ENCODE assay signal across 22 cellular contexts in the genomic region with DNA sequence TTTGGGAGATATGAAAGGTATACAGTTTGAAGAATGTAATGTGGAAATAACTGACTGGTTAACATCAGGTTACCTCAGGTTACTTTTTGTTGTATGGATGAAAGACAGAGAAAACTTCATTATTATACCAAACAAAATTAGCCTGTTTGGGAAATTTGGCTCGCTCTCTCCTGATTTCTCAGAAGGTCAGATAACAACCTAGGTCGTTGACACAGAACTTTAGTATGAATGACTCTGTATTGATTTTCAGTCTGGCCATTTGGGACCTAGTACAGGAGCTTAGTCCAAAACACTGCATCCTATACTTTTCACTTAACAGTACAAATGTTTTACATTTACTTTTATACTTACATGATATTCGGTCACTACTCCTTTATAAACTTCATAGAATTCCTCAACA.
DNase-seq lines count a peak whose midpoint lies in the region; ATAC-seq, FAIRE-seq and TF ChIP-seq lines count a peak whose summit lies in the region.
"Had no signal": no experiment of that assay in that cellular context is flagged by ENCODE, and none has a peak within 500 bp of the region (broad histone marks: within the 10 kb centered on the region; RNA-seq: fewer than 3 reads in every experiment).

No MANE protein-coding gene starts in this region.

- H3K9me3 ChIP-seq in HepG2 (ENCODE audit: low read length) (no peaks in the 10 kb centered on the region), right lobe of liver (no peaks in the 10 kb centered on the region)
- H3K9me3 ChIP-seq: A549; BLaER1 treated with 17β-estradiol and CSF1 and Interleukin-3, amounts not matched to agents 10 nM and 100 nM; Caco-2 had no signal

- H3K4me3 ChIP-seq in HepG2 (replicated peaks in 1 of 3; ENCODE audit: insufficient read depth in 1 of 3, low read depth in 2 of 3, low read length in 3 of 3) (no peak overlapping the region), right lobe of liver (no peak overlapping the region)
- H3K4me3 ChIP-seq: A549; BLaER1 treated with 17β-estradiol and CSF1 and Interleukin-3, amounts not matched to agents 10 nM and 100 nM; GM12878 had no signal

- no peak for FAIRE-seq in HepG2 (lab: Jason Lieb, UNC)
- FAIRE-seq: A549, GM12878, GM12892, GM19239 had no signal

- no peak for ATAC-seq in HepG2
- peak; percentile 78 to 95 (median 88) for ATAC-seq in right lobe of liver
- ATAC-seq: A549; CD8-positive, alpha-beta T cell; GM12878 had no signal

- no peaks in the 10 kb centered on the region for H3K79me2 ChIP-seq in HepG2 (ENCODE audit: insufficient read depth, low read length)

- TF ChIP-seq POLR2A in HepG2 (IDR thresholded peaks at IDR 0.05; ENCODE audit: insufficient read depth in 1 of 2, low read depth in 2 of 2, low read length in 2 of 2) = no peak
- no peak for TF ChIP-seq POLR2A in right lobe of liver (IDR thresholded peaks at IDR 0.05)

- TF ChIP-seq CTCF in chondrocyte (IDR thresholded peaks at IDR 0.05) = no peak
- TF ChIP-seq CTCF in HepG2 (CRISPR knock-in tag; IDR thresholded peaks at IDR 0.05) = no peak
- TF ChIP-seq CTCF in right lobe of liver (IDR thresholded peaks at IDR 0.05) = no peak

- DNase-seq in chondrocyte (ENCODE audit: low spot score) (no peak), HepG2 (ENCODE audit: low spot score) (no peak), right lobe of liver (no peak), DMS53 (lab: John Stamatoyannopoulos, UW) (no peak), cerebellum (ENCODE audit: low spot score) (no peak)
- DNase-seq: AML-193; Caco-2; Calu3; CD4-positive, alpha-beta T cell; CD8-positive, alpha-beta T cell; DMS79; DND-41; EL; GDM1 had no signal

- BruUV-seq in HepG2 (replicated peaks; lab: Mats Ljungman, UMichigan) = no TSS peak

- no peak overlapping the region for H3K4me3 Mint-ChIP-seq in chondrocyte (ENCODE audit: unreplicated experiment)
- H3K4me3 Mint-ChIP-seq: B cell; CD4-positive, alpha-beta T cell; CD8-positive, alpha-beta T cell had no signal

- peaks cover 7% of the 10 kb centered on the region for H3K36me3 Mint-ChIP-seq in chondrocyte (ENCODE audit: low read depth)

- H3K36me3 ChIP-seq in HepG2 (replicated peaks in 1 of 2; ENCODE audit: control insufficient read depth in 1 of 2, insufficient read depth in 2 of 2, low read length in 2 of 2) (no peaks in the 10 kb centered on the region), right lobe of liver (no peaks in the 10 kb centered on the region)

- H4K20me1 ChIP-seq in HepG2 (ENCODE audit: insufficient read depth, low read length) = no peaks in the 10 kb centered on the region
- H4K20me1 ChIP-seq: BLaER1 treated with 17β-estradiol and CSF1 and Interleukin-3, amounts not matched to agents 10 nM and 100 nM had no signal

- intact Hi-C loops in HepG2 (cut with micrococcal nuclease; ENCODE audit: unreplicated experiment) (no loop called here), right lobe of liver (cut with DNase I) (no loop called here)

- H3K27me3 ChIP-seq in HepG2 (ENCODE audit: control insufficient read depth in 1 of 2, insufficient read depth in 2 of 2, low read length in 2 of 2) (no peaks in the 10 kb centered on the region), right lobe of liver (no peaks in the 10 kb centered on the region)
- H3K27me3 ChIP-seq: BLaER1 treated with 17β-estradiol and CSF1 and Interleukin-3, amounts not matched to agents 10 nM and 100 nM had no signal

- H3K27ac ChIP-seq in HepG2 (ENCODE audit: extremely low read length, insufficient read depth, low read length) (no peak overlapping the region), right lobe of liver (peak overlapping the region in 2 of 3 donors; percentile 24 to 30)
- H3K27ac ChIP-seq: 22Rv1; A549; BLaER1 treated with 17β-estradiol and CSF1 and Interleukin-3, amounts not matched to agents 10 nM and 100 nM; C4-2B had no signal

- CTCF ChIA-PET in HepG2 (lab: Yijun Ruan, JAX; ENCODE audit: low intra/inter-chr PET ratio, low total read pairs) = no interaction called here

- H3K9ac ChIP-seq in HepG2 (ENCODE audit: insufficient read depth, low read depth, low read length) = no peak overlapping the region
- H3K9ac ChIP-seq: BLaER1 treated with 17β-estradiol and CSF1 and Interleukin-3, amounts not matched to agents 10 nM and 100 nM had no signal

- POLR2A ChIA-PET in HepG2 (lab: Yijun Ruan, JAX) = no interaction called here

- H3K4me2 ChIP-seq in HepG2 (ENCODE audit: low read depth, low read length) = no peak overlapping the region
- H3K4me2 ChIP-seq: A549; BLaER1 treated with 17β-estradiol and CSF1 and Interleukin-3, amounts not matched to agents 10 nM and 100 nM had no signal

- TF ChIP-seq EP300 in HepG2 (IDR thresholded peaks at IDR 0.05; ENCODE audit: low read depth in 2 of 2, low read length in 2 of 2) (no peak), HepG2 (CRISPR knock-in tag; IDR thresholded peaks at IDR 0.05; ENCODE audit: borderline replicate concordance) (no peak)

- no peaks in the 10 kb centered on the region for H3K27me3 Mint-ChIP-seq in chondrocyte (ENCODE audit: low read depth)
- H3K27me3 Mint-ChIP-seq: B cell; CD4-positive, alpha-beta T cell had no signal

- TF ChIP-seq RAD21 in HepG2 (CRISPR knock-in tag; IDR thresholded peaks at IDR 0.05) = no peak

- peaks cover 3% of the 10 kb centered on the region for H3K4me1 Mint-ChIP-seq in chondrocyte (ENCODE audit: low read depth)
- H3K4me1 Mint-ChIP-seq: B cell had no signal

- H3K9me3 Mint-ChIP-seq in chondrocyte (ENCODE audit: low read depth) = no peaks in the 10 kb centered on the region
- H3K9me3 Mint-ChIP-seq: CD4-positive, alpha-beta T cell; CD8-positive, alpha-beta T cell had no signal

- peak overlapping the region; percentile 12 for H3K27ac Mint-ChIP-seq in chondrocyte (ENCODE audit: unreplicated experiment)
- H3K27ac Mint-ChIP-seq: B cell; CD4-positive, alpha-beta T cell; CD8-positive, alpha-beta T cell had no signal

- no peaks in the 10 kb centered on the region for H3K4me1 ChIP-seq in HepG2 (ENCODE audit: insufficient read depth, low read length)
- H3K4me1 ChIP-seq in right lobe of liver = peaks cover 0 to 32% (median 4%) of the 10 kb centered on the region in 4 donors
- H3K4me1 ChIP-seq: A549; BLaER1 treated with 17β-estradiol and CSF1 and Interleukin-3, amounts not matched to agents 10 nM and 100 nM; Caco-2 had no signal

- WGBS in HepG2 (ENCODE audit: low lambda C conversion rate) = 58% methylated on average over 3 of the region's 3 CpGs
- 21% methylated on average over 3 of the region's 3 CpGs for WGBS in right lobe of liver (ENCODE audit: insufficient coverage, low coverage, low lambda C conversion rate, missing lambda C conversion rate)

- in situ Hi-C loops in HepG2 (cut with HindIII; ENCODE audit: extremely low pct_ligation_motif_present, low pct_unique_long_range_greater_than_20kb) = no loop called here

- H2AFZ ChIP-seq in HepG2 (ENCODE audit: low read length) = no peak overlapping the region

TF ChIP-seq in HepG2, 621 proteins besides CTCF, POLR2A, EP300 and RAD21:
- TF ChIP-seq SNAPC2 (CRISPR knock-in tag; IDR thresholded peaks at IDR 0.05) = no peak
- 0 out of 2 replicates have a peak, but pooled peaks have one; percentile 22 for TF ChIP-seq RXRB (CRISPR knock-in tag; IDR thresholded peaks at IDR 0.05; ENCODE audit: borderline replicate concordance)
- TF ChIP-seq ZNF567 (CRISPR knock-in tag; IDR thresholded peaks at IDR 0.05; ENCODE audit: borderline replicate concordance) = no peak
- TF ChIP-seq ONECUT2 (CRISPR knock-in tag; IDR thresholded peaks at IDR 0.05) = peak; percentile 73; the same call in 1 of the 2 replicates
